In the genomic region with DNA sequence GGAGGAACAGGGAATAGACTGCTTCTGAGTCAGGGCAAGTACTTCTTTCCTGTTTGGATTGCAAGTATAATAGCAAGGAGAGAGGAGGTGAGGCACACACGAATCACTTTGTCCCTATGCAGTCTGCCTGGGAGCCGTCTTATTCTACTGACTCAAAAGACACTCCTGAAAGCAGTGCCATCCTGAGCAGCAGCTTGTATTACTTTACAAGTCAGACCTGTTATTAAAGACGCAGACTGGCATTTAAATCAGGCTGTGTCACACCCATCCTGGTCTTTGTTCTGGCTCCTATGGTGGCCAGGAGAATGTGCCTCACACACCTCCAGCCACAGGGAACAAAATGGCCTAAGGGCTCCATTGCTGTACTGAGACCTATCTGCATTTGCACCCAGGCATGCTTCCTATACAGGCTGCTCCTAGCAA, we compare ENCODE assay signal across 20 cellular contexts. TPM values are rescaled to one million over a fixed set of nuclear protein-coding genes. Genes with fewer than 3 reads are reported as not detected.
DNase-seq lines count a peak whose midpoint lies in the region; ATAC-seq, FAIRE-seq and TF ChIP-seq lines count a peak whose summit lies in the region.
"Had no signal": no experiment of that assay in that cellular context is flagged by ENCODE, and none has a peak within 500 bp of the region (broad histone marks: within the 10 kb centered on the region; RNA-seq: fewer than 3 reads in every experiment).

No MANE protein-coding gene starts in this region.

- H3K4me1 ChIP-seq in mammary epithelial cell (ENCODE audit: insufficient read depth, low read length) (peaks cover 13% of the 10 kb centered on the region), breast epithelium (no peaks in the 10 kb centered on the region)
- H3K4me1 ChIP-seq: left ventricle myocardium inferior, Peyer's patch had no signal

- H3K27me3 ChIP-seq in mammary epithelial cell (ENCODE audit: insufficient read depth, low read length) (no peaks in the 10 kb centered on the region), breast epithelium (no peaks in the 10 kb centered on the region)
- H3K27me3 ChIP-seq: brain microvascular endothelial cell, Peyer's patch, thyroid gland had no signal

- H3K27ac Mint-ChIP-seq in stimulated activated effector memory CD8-positive, alpha-beta T cell treated with anti-CD3 and anti-CD28 coated beads, Interleukin-12 subunit alpha, Interleukin-12 subunit beta, amount 100 ng/mL, for 72 hours, result no peak overlapping the region
- H3K27ac Mint-ChIP-seq: activated T-helper 17 cell treated with anti-CD3 and anti-CD28 coated beads, Interleukin-2, amount 50 U/mL, for 72 hours; CD4-positive, CD25-positive, alpha-beta regulatory T cell; dendritic cell treated with granulocyte-macrophage colony-stimulating factor and Interleukin-4, amounts not matched to agents 40 ng/mL and 50 ng/mL, for 4 days; stimulated activated memory B cell treated with anti-CD40 and anti-IgM and Interleukin-4, amounts not matched to agents 10 μg/mL and 1 μg/mL and 100 μg/mL, for 72 hours had no signal

- no peak overlapping the region for H3K4me2 ChIP-seq in mammary epithelial cell (ENCODE audit: insufficient read depth, low read depth, low read length)

- no peak overlapping the region for H3K27ac ChIP-seq in mammary epithelial cell (ENCODE audit: insufficient read depth, low read depth, low read length)
- no peak overlapping the region for H3K27ac ChIP-seq in breast epithelium
- H3K27ac ChIP-seq: brain microvascular endothelial cell, left ventricle myocardium inferior, Peyer's patch, thyroid gland had no signal

- peaks cover 7% of the 10 kb centered on the region for H3K4me1 Mint-ChIP-seq in stimulated activated effector memory CD8-positive, alpha-beta T cell treated with anti-CD3 and anti-CD28 coated beads, Interleukin-12 subunit alpha, Interleukin-12 subunit beta, amount 100 ng/mL, for 72 hours

- no peaks in the 10 kb centered on the region for H3K9me3 ChIP-seq in mammary epithelial cell (replicated peaks; ENCODE audit: insufficient read depth, low read length)
- no peaks in the 10 kb centered on the region for H3K9me3 ChIP-seq in breast epithelium
- H3K9me3 ChIP-seq: left ventricle myocardium inferior, Peyer's patch, thyroid gland had no signal

- peak; percentile 29 for ATAC-seq in stimulated activated effector memory CD8-positive, alpha-beta T cell treated with anti-CD3 and anti-CD28 coated beads, Interleukin-12 subunit alpha, Interleukin-12 subunit beta, amount 100 ng/mL, for 72 hours
- ATAC-seq: activated T-helper 17 cell treated with anti-CD3 and anti-CD28 coated beads, Interleukin-2, amount 50 U/mL, for 72 hours; right cardiac atrium; stimulated activated memory B cell treated with anti-CD40 and anti-IgM and Interleukin-4, amounts not matched to agents 10 μg/mL and 1 μg/mL and 100 μg/mL, for 72 hours had no signal

- H3K4me3 Mint-ChIP-seq in stimulated activated effector memory CD8-positive, alpha-beta T cell treated with anti-CD3 and anti-CD28 coated beads, Interleukin-12 subunit alpha, Interleukin-12 subunit beta, amount 100 ng/mL, for 72 hours, result no peak overlapping the region
- H3K4me3 Mint-ChIP-seq: activated T-helper 17 cell treated with anti-CD3 and anti-CD28 coated beads, Interleukin-2, amount 50 U/mL, for 72 hours; CD4-positive, CD25-positive, alpha-beta regulatory T cell; dendritic cell treated with granulocyte-macrophage colony-stimulating factor and Interleukin-4, amounts not matched to agents 40 ng/mL and 50 ng/mL, for 4 days; stimulated activated memory B cell treated with anti-CD40 and anti-IgM and Interleukin-4, amounts not matched to agents 10 μg/mL and 1 μg/mL and 100 μg/mL, for 72 hours had no signal

- H3K9me3 Mint-ChIP-seq in stimulated activated effector memory CD8-positive, alpha-beta T cell treated with anti-CD3 and anti-CD28 coated beads, Interleukin-12 subunit alpha, Interleukin-12 subunit beta, amount 100 ng/mL, for 72 hours, result no peaks in the 10 kb centered on the region
- H3K9me3 Mint-ChIP-seq: activated T-helper 17 cell treated with anti-CD3 and anti-CD28 coated beads, Interleukin-2, amount 50 U/mL, for 72 hours; CD4-positive, CD25-positive, alpha-beta regulatory T cell; dendritic cell treated with granulocyte-macrophage colony-stimulating factor and Interleukin-4, amounts not matched to agents 40 ng/mL and 50 ng/mL, for 4 days; stimulated activated memory B cell treated with anti-CD40 and anti-IgM and Interleukin-4, amounts not matched to agents 10 μg/mL and 1 μg/mL and 100 μg/mL, for 72 hours had no signal

- in situ Hi-C loops in mammary epithelial cell (cut with MboI; ENCODE audit: low sequenced_read_pairs in 2 of 2), result loop anchor here in 1 of 2 donors (10.0 kb wide), 1 partner anchor 162 kb away; no protein-coding TSS in a partner anchor

- CTCF ChIA-PET in mammary epithelial cell (lab: Charles Lee; ENCODE audit: low non-redundant PET) (no interaction called here), GM10248 (lab: Yijun Ruan, JAX) (interaction anchor here (1.0 to 6.8 kb wide), 5 partner anchors 10 to 186 kb away, joined by 3 to 101 read pairs (median 5); no protein-coding TSS in a partner anchor)

- H3K9ac ChIP-seq in mammary epithelial cell (ENCODE audit: insufficient read depth, low read length), result no peak overlapping the region

- no TSS peak for BruUV-seq in mammary epithelial cell (replicated peaks; lab: Mats Ljungman, UMichigan)

- no peaks in the 10 kb centered on the region for H3K36me3 Mint-ChIP-seq in stimulated activated effector memory CD8-positive, alpha-beta T cell treated with anti-CD3 and anti-CD28 coated beads, Interleukin-12 subunit alpha, Interleukin-12 subunit beta, amount 100 ng/mL, for 72 hours
- H3K36me3 Mint-ChIP-seq: CD4-positive, CD25-positive, alpha-beta regulatory T cell; stimulated activated memory B cell treated with anti-CD40 and anti-IgM and Interleukin-4, amounts not matched to agents 10 μg/mL and 1 μg/mL and 100 μg/mL, for 72 hours had no signal

- TF ChIP-seq CTCF in mammary epithelial cell (conservative IDR thresholded peaks at IDR 0.05 in 1 of 2, IDR thresholded peaks at IDR 0.05 in 1 of 2; ENCODE audit: extremely low read depth in 1 of 2, insufficient read depth in 1 of 2, low read depth in 1 of 2, low read length in 2 of 2) (no peak), breast epithelium (IDR thresholded peaks at IDR 0.05) (no peak), fibroblast of mammary gland (conservative IDR thresholded peaks at IDR 0.05; ENCODE audit: control insufficient read depth, insufficient read depth, low read depth, low read length) (no peak), GM10248 (IDR thresholded peaks at IDR 0.05; ENCODE audit: control extremely low read depth, extremely low read depth, low read depth, missing control alignments) (no peak)

- POLR2A ChIA-PET in GM10248 (lab: Yijun Ruan, JAX), result no interaction called here

- H3K4me3 ChIP-seq in mammary epithelial cell (replicated peaks in 1 of 3; ENCODE audit: insufficient read depth in 1 of 3, low read depth in 2 of 3, low read length in 3 of 3) (no peak overlapping the region), breast epithelium (no peak overlapping the region), fibroblast of mammary gland (ENCODE audit: control insufficient read depth, low read depth, low read length) (no peak overlapping the region)
- H3K4me3 ChIP-seq: left ventricle myocardium inferior, Peyer's patch, thyroid gland had no signal

- TF ChIP-seq POLR2A in breast epithelium (IDR thresholded peaks at IDR 0.05), result no peak

- H3K79me2 ChIP-seq in mammary epithelial cell (ENCODE audit: insufficient read depth, low read length), result no peaks in the 10 kb centered on the region

- dilution Hi-C loops in mammary epithelial cell (cut with HindIII; ENCODE audit: low sequenced_read_pairs), result no loop called here

- no peaks in the 10 kb centered on the region for H4K20me1 ChIP-seq in mammary epithelial cell (ENCODE audit: insufficient read depth, low read length)

- DNase-seq in mammary epithelial cell (peak; percentile 28), breast epithelium (ENCODE audit: low spot score in 2 of 2) (no peak), RCC 7860 (ENCODE audit: low spot score) (peak; percentile 15), fibroblast of mammary gland (ENCODE audit: low read depth) (peak; percentile 33), dedifferentiated amniotic fluid mesenchymal stem cell (ENCODE audit: extremely low spot score) (no peak), posterior cingulate gyrus (no peak), GM10248 (ENCODE audit: extremely low spot score) (no peak)
- DNase-seq in stimulated activated effector memory CD8-positive, alpha-beta T cell treated with anti-CD3 and anti-CD28 coated beads, Interleukin-12 subunit alpha, Interleukin-12 subunit beta, amount 100 ng/mL, for 72 hours (ENCODE audit: low spot score in 2 of 2), result no peak
- DNase-seq: brain microvascular endothelial cell; CD4-positive, CD25-positive, alpha-beta regulatory T cell; DMS79; left ventricle myocardium inferior; NCI-H1436; Peyer's patch; right cardiac atrium; T1000; thyroid gland had no signal

- FAIRE-seq in RCC 7860 (lab: Jason Lieb, UNC), result no peak

- H3K36me3 ChIP-seq in mammary epithelial cell (ENCODE audit: insufficient read depth, low read length) (no peaks in the 10 kb centered on the region), breast epithelium (no peaks in the 10 kb centered on the region)
- H3K36me3 ChIP-seq: brain microvascular endothelial cell, left ventricle myocardium inferior, Peyer's patch, thyroid gland had no signal

- H2AFZ ChIP-seq in mammary epithelial cell (ENCODE audit: low read depth, low read length), result peak overlapping the region; percentile 64

- intact Hi-C loops in mammary epithelial cell (cut with micrococcal nuclease), result no loop called here
- intact Hi-C loops in breast epithelium (cut with DNase I; ENCODE audit: low total_unique reads), result no loop called here
- intact Hi-C loops in posterior cingulate gyrus (cut with DNase I), result no loop called here

- 30% methylated on average over 3 of the region's 3 CpGs for WGBS in mammary epithelial cell (ENCODE audit: low coverage, missing lambda C conversion rate)

RNA-seq across cellular contexts. Expression of gene SQOR, which starts 17.9 kb away (rescaled TPM):
- total RNA-seq in mammary epithelial cell, result 100 to 1,000 TPM in 1 of 2 donors, 10 to 100 TPM in 1; 65.7 to 125 TPM
- 138 TPM for polyA plus RNA-seq in mammary epithelial cell
- polyA minus RNA-seq in mammary epithelial cell, result 297 TPM
- total RNA-seq in breast epithelium, result 10 to 100 TPM; 60.3 to 91.1 (median 71.2) TPM

RNA-seq across cellular contexts. Expression of gene BLOC1S6, which starts 29.7 kb away (rescaled TPM):
- total RNA-seq in mammary epithelial cell (10 to 100 TPM; 38.0 to 49.2 TPM), breast epithelium (10 to 100 TPM; 52.1 to 94.1 (median 68.5) TPM)
- 10.8 TPM for polyA plus RNA-seq in mammary epithelial cell
- polyA minus RNA-seq in mammary epithelial cell, result 49.5 TPM

Comparison
In these comparisons a context has a peak if more than half of its experiments do, and no peak if none do; other contexts are left out.
1. DNase-seq: peak in mammary epithelial cell (single experiment), RCC 7860 (single experiment) and fibroblast of mammary gland (single experiment); none in breast epithelium (0 of 2), stimulated activated effector memory CD8-positive, alpha-beta T cell treated with anti-CD3 and anti-CD28 coated beads, Interleukin-12 subunit alpha, Interleukin-12 subunit beta, amount 100 ng/mL, for 72 hours (0 of 2), dedifferentiated amniotic fluid mesenchymal stem cell (single experiment), posterior cingulate gyrus (0 of 10) and GM10248 (single experiment).